8 cellular contexts compared by ENCODE assay signal in genomic region chr17:43125133-43125966, GRCh38. TPM values are rescaled to one million over a fixed set of nuclear protein-coding genes. Genes with fewer than 3 reads are reported as not detected.
A peak's percentile ranks its signal among the peaks of the same experiment; 100 is the strongest.
DNase-seq lines count a peak whose midpoint lies in the region; FAIRE-seq and TF ChIP-seq lines count a peak whose summit lies in the region.

BRCA1 (minus strand) TSS chr17:43125364; CDS start chr17:43124096, 1,268 bp downstream.

- FAIRE-seq in H54 (lab: Jason Lieb, UNC): peak; percentile 77

- no peaks in the 10 kb centered on the region for H3K27me3 Mint-ChIP-seq in nephron (ENCODE audit: low read depth)
- no peaks in the 10 kb centered on the region for H3K27me3 Mint-ChIP-seq in stimulated activated naive CD8-positive, alpha-beta T cell treated with anti-CD3 and anti-CD28 coated beads, Interleukin-15, Interleukin-2, amounts not matched to agents 100 ng/mL and 50 ng/mL, for 24 hours

- no peaks in the 10 kb centered on the region for H3K9me3 Mint-ChIP-seq in nephron
- H3K9me3 Mint-ChIP-seq in stimulated activated naive CD8-positive, alpha-beta T cell treated with anti-CD3 and anti-CD28 coated beads, Interleukin-15, Interleukin-2, amounts not matched to agents 100 ng/mL and 50 ng/mL, for 24 hours: no peaks in the 10 kb centered on the region

- H3K4me1 Mint-ChIP-seq in nephron: peaks cover 17% of the 10 kb centered on the region
- H3K4me1 Mint-ChIP-seq in stimulated activated naive CD8-positive, alpha-beta T cell treated with anti-CD3 and anti-CD28 coated beads, Interleukin-15, Interleukin-2, amounts not matched to agents 100 ng/mL and 50 ng/mL, for 24 hours (ENCODE audit: low read depth): peaks cover 40% of the 10 kb centered on the region

- TF ChIP-seq CTCF in Loucy (conservative IDR thresholded peaks at IDR 0.05; ENCODE audit: low read length) (no peak), fibroblast of the aortic adventitia (IDR thresholded peaks at IDR 0.05; ENCODE audit: insufficient read depth, low read length) (no peak), nephron (IDR thresholded peaks at IDR 0.05; ENCODE audit: unreplicated experiment in 3 of 3) (no peak)

- H4K20me1 ChIP-seq in Loucy (ENCODE audit: insufficient read depth, low read length, poor library complexity, severe bottlenecking): no peaks in the 10 kb centered on the region

- H2AFZ ChIP-seq in Loucy (ENCODE audit: low read length): peak within 1 kb of the TSS; percentile 91

- peak; percentile 100 for DNase-seq in EL
- peak; percentile 99 for DNase-seq in H54 (ENCODE audit: insufficient read length, low spot score)
- DNase-seq in activated T-helper 9 cell treated with anti-CD3 and anti-CD28 coated beads, Interleukin-2, amount 50 U/mL, for 16 hours (ENCODE audit: low read depth): peak; percentile 87
- peak; percentile 99 for DNase-seq in fibroblast of the aortic adventitia (ENCODE audit: low read depth)

- peaks cover 11% of the 10 kb centered on the region for H3K36me3 Mint-ChIP-seq in nephron (ENCODE audit: low read depth)
- H3K36me3 Mint-ChIP-seq in stimulated activated naive CD8-positive, alpha-beta T cell treated with anti-CD3 and anti-CD28 coated beads, Interleukin-15, Interleukin-2, amounts not matched to agents 100 ng/mL and 50 ng/mL, for 24 hours (ENCODE audit: low read depth): peaks cover 40% of the 10 kb centered on the region

- peak within 1 kb of the TSS; percentile 96 for H3K4me3 ChIP-seq in Loucy (ENCODE audit: low read length, poor library complexity, severe bottlenecking)
- peak within 1 kb of the TSS; percentile 90 for H3K4me3 ChIP-seq in fibroblast of the aortic adventitia (ENCODE audit: low read depth, low read length)

- H3K9me3 ChIP-seq in Loucy (ENCODE audit: insufficient read depth, low read depth, low read length): no peaks in the 10 kb centered on the region

- H3F3A ChIP-seq in Loucy (ENCODE audit: low read depth): no peaks in the 10 kb centered on the region

- no peaks in the 10 kb centered on the region for H3K27me3 ChIP-seq in Loucy (ENCODE audit: insufficient read depth, low read length, poor library complexity, severe bottlenecking)

- peak; percentile 56 for TF ChIP-seq POLR2A in H54 (IDR thresholded peaks at IDR 0.05; ENCODE audit: low read depth, low read length)
- peak; percentile 82 for TF ChIP-seq POLR2A in Raji (IDR thresholded peaks at IDR 0.05; ENCODE audit: insufficient read depth, low read depth, low read length)

- H3K4me2 ChIP-seq in Loucy (ENCODE audit: low read depth, low read length, poor library complexity, severe bottlenecking): peak within 1 kb of the TSS; percentile 77

- H3K27ac Mint-ChIP-seq in nephron: peak within 1 kb of the TSS; percentile 44 to 79 (median 71)
- H3K27ac Mint-ChIP-seq in stimulated activated naive CD8-positive, alpha-beta T cell treated with anti-CD3 and anti-CD28 coated beads, Interleukin-15, Interleukin-2, amounts not matched to agents 100 ng/mL and 50 ng/mL, for 24 hours: peak within 1 kb of the TSS; percentile 98

- H3K4me1 ChIP-seq in Loucy (ENCODE audit: insufficient read depth, low read length, poor library complexity, severe bottlenecking): peaks cover 13% of the 10 kb centered on the region

- H3K79me2 ChIP-seq in Loucy (ENCODE audit: insufficient read depth, low read length): peaks cover 44% of the 10 kb centered on the region

- peak within 1 kb of the TSS; percentile 87 to 96 (median 90) for H3K4me3 Mint-ChIP-seq in nephron
- H3K4me3 Mint-ChIP-seq in stimulated activated naive CD8-positive, alpha-beta T cell treated with anti-CD3 and anti-CD28 coated beads, Interleukin-15, Interleukin-2, amounts not matched to agents 100 ng/mL and 50 ng/mL, for 24 hours: peak within 1 kb of the TSS; percentile 96

- H3K9me2 ChIP-seq in Loucy (replicated peaks; ENCODE audit: low read depth, low read length): no peaks in the 10 kb centered on the region

- H3K36me3 ChIP-seq in Loucy (ENCODE audit: insufficient read depth, low read length): no peaks in the 10 kb centered on the region

- H3K9ac ChIP-seq in Loucy (ENCODE audit: low read depth, low read length, poor library complexity, severe bottlenecking): peak within 1 kb of the TSS; percentile 94

RNA-seq across cellular contexts. Expression of gene BRCA1, which starts in this region (rescaled TPM):
- total RNA-seq in fibroblast of the aortic adventitia (ENCODE audit: low replicate concordance): 13.0 and 44.6 TPM in 2 replicates

Comparison
In these comparisons a context has a peak if more than half of its experiments do, and no peak if none do; other contexts are left out.
1. Peak in every context shown above with its lines: DNase-seq and H3K4me3 ChIP-seq.